Comparison of ENCODE assay signal across 2 cellular contexts in genomic region chr2:230335461-230335863, GRCh38.
TF ChIP-seq lines count a peak whose summit lies in the region.

No MANE protein-coding gene starts in this region.

TF ChIP-seq in SK-N-SH treated with all-trans-retinoic acid at 6 μM for 48 hours, 23 proteins besides CTCF, POLR2A, EP300 and RAD21:
- no peak for TF ChIP-seq CSRNP3 (CRISPR knock-in tag; IDR thresholded peaks at IDR 0.05)
- no peak for TF ChIP-seq GLIS3 (CRISPR knock-in tag; IDR thresholded peaks at IDR 0.05)
- TF ChIP-seq, protein P1, sequence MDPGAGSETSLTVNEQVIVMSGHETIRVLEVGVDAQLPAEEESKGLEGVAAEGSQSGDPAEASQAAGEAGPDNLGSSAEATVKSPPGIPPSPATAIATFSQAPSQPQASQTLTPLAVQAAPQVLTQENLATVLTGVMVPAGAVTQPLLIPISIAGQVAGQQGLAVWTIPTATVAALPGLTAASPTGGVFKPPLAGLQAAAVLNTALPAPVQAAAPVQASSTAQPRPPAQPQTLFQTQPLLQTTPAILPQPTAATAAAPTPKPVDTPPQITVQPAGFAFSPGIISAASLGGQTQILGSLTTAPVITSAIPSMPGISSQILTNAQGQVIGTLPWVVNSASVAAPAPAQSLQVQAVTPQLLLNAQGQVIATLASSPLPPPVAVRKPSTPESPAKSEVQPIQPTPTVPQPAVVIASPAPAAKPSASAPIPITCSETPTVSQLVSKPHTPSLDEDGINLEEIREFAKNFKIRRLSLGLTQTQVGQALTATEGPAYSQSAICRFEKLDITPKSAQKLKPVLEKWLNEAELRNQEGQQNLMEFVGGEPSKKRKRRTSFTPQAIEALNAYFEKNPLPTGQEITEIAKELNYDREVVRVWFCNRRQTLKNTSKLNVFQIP (CRISPR knock-in tag; IDR thresholded peaks at IDR 0.05; ENCODE audit: borderline replicate concordance, low read depth): no peak
- TF ChIP-seq PATZ1 (CRISPR knock-in tag; IDR thresholded peaks at IDR 0.05; ENCODE audit: borderline replicate concordance): no peak
- no peak for TF ChIP-seq TOX (CRISPR knock-in tag; IDR thresholded peaks at IDR 0.05; ENCODE audit: borderline replicate concordance)
- no peak for TF ChIP-seq ZFP30 (CRISPR knock-in tag; IDR thresholded peaks at IDR 0.05)
- no peak for TF ChIP-seq CREB5 (CRISPR knock-in tag; IDR thresholded peaks at IDR 0.05; ENCODE audit: low read depth)
- TF ChIP-seq ESRRG (CRISPR knock-in tag; IDR thresholded peaks at IDR 0.05): no peak
- TF ChIP-seq RARB (CRISPR knock-in tag; IDR thresholded peaks at IDR 0.05): no peak
- TF ChIP-seq PPARA (CRISPR knock-in tag; IDR thresholded peaks at IDR 0.05; ENCODE audit: borderline replicate concordance): no peak
- no peak for TF ChIP-seq ISL1 (CRISPR knock-in tag; IDR thresholded peaks at IDR 0.05)
- TF ChIP-seq TCF4 (CRISPR knock-in tag; IDR thresholded peaks at IDR 0.05; ENCODE audit: borderline replicate concordance): no peak
- TF ChIP-seq SNAI2 (CRISPR knock-in tag; IDR thresholded peaks at IDR 0.05): no peak
- no peak for TF ChIP-seq ZFP3 (CRISPR knock-in tag; IDR thresholded peaks at IDR 0.05)
- TF ChIP-seq ARNTL (CRISPR knock-in tag; IDR thresholded peaks at IDR 0.05; ENCODE audit: borderline replicate concordance, low read depth): no peak
- no peak for TF ChIP-seq ZNF70 (CRISPR knock-in tag; IDR thresholded peaks at IDR 0.05)
- no peak for TF ChIP-seq ZC3H10 (CRISPR knock-in tag; IDR thresholded peaks at IDR 0.05)
- TF ChIP-seq, protein P2, sequence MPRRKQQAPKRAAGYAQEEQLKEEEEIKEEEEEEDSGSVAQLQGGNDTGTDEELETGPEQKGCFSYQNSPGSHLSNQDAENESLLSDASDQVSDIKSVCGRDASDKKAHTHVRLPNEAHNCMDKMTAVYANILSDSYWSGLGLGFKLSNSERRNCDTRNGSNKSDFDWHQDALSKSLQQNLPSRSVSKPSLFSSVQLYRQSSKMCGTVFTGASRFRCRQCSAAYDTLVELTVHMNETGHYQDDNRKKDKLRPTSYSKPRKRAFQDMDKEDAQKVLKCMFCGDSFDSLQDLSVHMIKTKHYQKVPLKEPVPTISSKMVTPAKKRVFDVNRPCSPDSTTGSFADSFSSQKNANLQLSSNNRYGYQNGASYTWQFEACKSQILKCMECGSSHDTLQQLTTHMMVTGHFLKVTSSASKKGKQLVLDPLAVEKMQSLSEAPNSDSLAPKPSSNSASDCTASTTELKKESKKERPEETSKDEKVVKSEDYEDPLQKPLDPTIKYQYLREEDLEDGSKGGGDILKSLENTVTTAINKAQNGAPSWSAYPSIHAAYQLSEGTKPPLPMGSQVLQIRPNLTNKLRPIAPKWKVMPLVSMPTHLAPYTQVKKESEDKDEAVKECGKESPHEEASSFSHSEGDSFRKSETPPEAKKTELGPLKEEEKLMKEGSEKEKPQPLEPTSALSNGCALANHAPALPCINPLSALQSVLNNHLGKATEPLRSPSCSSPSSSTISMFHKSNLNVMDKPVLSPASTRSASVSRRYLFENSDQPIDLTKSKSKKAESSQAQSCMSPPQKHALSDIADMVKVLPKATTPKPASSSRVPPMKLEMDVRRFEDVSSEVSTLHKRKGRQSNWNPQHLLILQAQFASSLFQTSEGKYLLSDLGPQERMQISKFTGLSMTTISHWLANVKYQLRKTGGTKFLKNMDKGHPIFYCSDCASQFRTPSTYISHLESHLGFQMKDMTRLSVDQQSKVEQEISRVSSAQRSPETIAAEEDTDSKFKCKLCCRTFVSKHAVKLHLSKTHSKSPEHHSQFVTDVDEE (CRISPR knock-in tag; IDR thresholded peaks at IDR 0.05): no peak
- no peak for TF ChIP-seq ZNF565 (CRISPR knock-in tag; conservative IDR thresholded peaks at IDR 0.05; ENCODE audit: low read depth)
- TF ChIP-seq CSDC2 (CRISPR knock-in tag; IDR thresholded peaks at IDR 0.05): no peak

TF ChIP-seq in K562, 482 proteins besides CTCF, POLR2A, EP300 and RAD21 (continues in another document):
- no peak for TF ChIP-seq ZBTB11 (CRISPR knock-in tag; IDR thresholded peaks at IDR 0.05)
- TF ChIP-seq, protein P3, sequence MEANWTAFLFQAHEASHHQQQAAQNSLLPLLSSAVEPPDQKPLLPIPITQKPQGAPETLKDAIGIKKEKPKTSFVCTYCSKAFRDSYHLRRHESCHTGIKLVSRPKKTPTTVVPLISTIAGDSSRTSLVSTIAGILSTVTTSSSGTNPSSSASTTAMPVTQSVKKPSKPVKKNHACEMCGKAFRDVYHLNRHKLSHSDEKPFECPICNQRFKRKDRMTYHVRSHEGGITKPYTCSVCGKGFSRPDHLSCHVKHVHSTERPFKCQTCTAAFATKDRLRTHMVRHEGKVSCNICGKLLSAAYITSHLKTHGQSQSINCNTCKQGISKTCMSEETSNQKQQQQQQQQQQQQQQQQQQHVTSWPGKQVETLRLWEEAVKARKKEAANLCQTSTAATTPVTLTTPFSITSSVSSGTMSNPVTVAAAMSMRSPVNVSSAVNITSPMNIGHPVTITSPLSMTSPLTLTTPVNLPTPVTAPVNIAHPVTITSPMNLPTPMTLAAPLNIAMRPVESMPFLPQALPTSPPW (CRISPR knock-in tag; IDR thresholded peaks at IDR 0.05): 0 out of 2 replicates have a peak, but pooled peaks have one; percentile 15
- TF ChIP-seq KDM1A (IDR thresholded peaks at IDR 0.05): 0 out of 4 replicates have a peak, but pooled peaks of 1 of the 2 experiments have one; percentile 10
- peak; percentile 81 to 93 for TF ChIP-seq FOXA3 (CRISPR knock-in tag; conservative IDR thresholded peaks at IDR 0.05 in 1 of 2, IDR thresholded peaks at IDR 0.05 in 1 of 2)
- TF ChIP-seq, protein P4, sequence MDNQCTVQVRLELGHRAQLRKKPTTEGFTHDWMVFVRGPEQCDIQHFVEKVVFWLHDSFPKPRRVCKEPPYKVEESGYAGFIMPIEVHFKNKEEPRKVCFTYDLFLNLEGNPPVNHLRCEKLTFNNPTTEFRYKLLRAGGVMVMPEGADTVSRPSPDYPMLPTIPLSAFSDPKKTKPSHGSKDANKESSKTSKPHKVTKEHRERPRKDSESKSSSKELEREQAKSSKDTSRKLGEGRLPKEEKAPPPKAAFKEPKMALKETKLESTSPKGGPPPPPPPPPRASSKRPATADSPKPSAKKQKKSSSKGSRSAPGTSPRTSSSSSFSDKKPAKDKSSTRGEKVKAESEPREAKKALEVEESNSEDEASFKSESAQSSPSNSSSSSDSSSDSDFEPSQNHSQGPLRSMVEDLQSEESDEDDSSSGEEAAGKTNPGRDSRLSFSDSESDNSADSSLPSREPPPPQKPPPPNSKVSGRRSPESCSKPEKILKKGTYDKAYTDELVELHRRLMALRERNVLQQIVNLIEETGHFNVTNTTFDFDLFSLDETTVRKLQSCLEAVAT (IDR thresholded peaks at IDR 0.05): peak in 1 of 2 experiments; percentile 86; a peak in 2 of 4 replicates
- TF ChIP-seq MTA2 (IDR thresholded peaks at IDR 0.05; ENCODE audit: low read depth): 0 out of 2 replicates have a peak, but pooled peaks have one; percentile 28
- TF ChIP-seq, protein P5, sequence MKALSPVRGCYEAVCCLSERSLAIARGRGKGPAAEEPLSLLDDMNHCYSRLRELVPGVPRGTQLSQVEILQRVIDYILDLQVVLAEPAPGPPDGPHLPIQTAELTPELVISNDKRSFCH (CRISPR knock-in tag; IDR thresholded peaks at IDR 0.05): no peak
- TF ChIP-seq, protein P5 (tag; IDR thresholded peaks at IDR 0.05): no peak
- peak; percentile 47; the same call in 1 of the 2 replicates for TF ChIP-seq L3MBTL2 (IDR thresholded peaks at IDR 0.05)
- peak; percentile 59; the same call in 1 of the 2 replicates for TF ChIP-seq LEF1 (IDR thresholded peaks at IDR 0.05)
- TF ChIP-seq ZNF384 (IDR thresholded peaks at IDR 0.05; ENCODE audit: low read depth, low read length): 0 out of 2 replicates have a peak, but pooled peaks have one; percentile 10
- TF ChIP-seq GATA2 (CRISPR knock-in tag; IDR thresholded peaks at IDR 0.05): peak; percentile 21; the same call in 1 of the 2 replicates
- 0 out of 2 replicates have a peak, but pooled peaks have one; percentile 38 for TF ChIP-seq HES1 (IDR thresholded peaks at IDR 0.05; ENCODE audit: low read depth)
- TF ChIP-seq ZFX (CRISPR knock-in tag; IDR thresholded peaks at IDR 0.05): peak; percentile 32; the same call in 1 of the 2 replicates
- TF ChIP-seq CTBP1 (IDR thresholded peaks at IDR 0.05; ENCODE audit: borderline replicate concordance): peak; percentile 19; the same call in 1 of the 2 replicates
- TF ChIP-seq ARID1B (IDR thresholded peaks at IDR 0.05): peak; percentile 51
- TF ChIP-seq DPF2 (IDR thresholded peaks at IDR 0.05): peak; percentile 74
- no peak for TF ChIP-seq WHSC1 (IDR thresholded peaks at IDR 0.05; ENCODE audit: low read length)
- no peak for TF ChIP-seq MYNN (IDR thresholded peaks at IDR 0.05)
- no peak for TF ChIP-seq MYNN (CRISPR knock-in tag; IDR thresholded peaks at IDR 0.05)
- no peak for TF ChIP-seq ZC3H4 (CRISPR knock-in tag; IDR thresholded peaks at IDR 0.05; ENCODE audit: borderline replicate concordance)
- TF ChIP-seq TOE1 (IDR thresholded peaks at IDR 0.05; ENCODE audit: borderline replicate concordance): peak; percentile 20; the same call in 1 of the 2 replicates
- TF ChIP-seq TOE1 (CRISPR knock-in tag; IDR thresholded peaks at IDR 0.05; ENCODE audit: borderline replicate concordance, low read depth): no peak
- TF ChIP-seq RBM22 (IDR thresholded peaks at IDR 0.05; ENCODE audit: low read depth, low read length, poor library complexity, severe bottlenecking): no peak
- peak; percentile 55; the same call in 1 of the 2 replicates for TF ChIP-seq ESRRA (IDR thresholded peaks at IDR 0.05; ENCODE audit: borderline replicate concordance, low read depth)
- no peak for TF ChIP-seq CTCFL (IDR thresholded peaks at IDR 0.05; ENCODE audit: borderline replicate concordance, insufficient read depth, low read depth, low read length, poor library complexity, severe bottlenecking)
- peak; percentile 34; the same call in 1 of the 2 replicates for TF ChIP-seq SMARCC2 (IDR thresholded peaks at IDR 0.05; ENCODE audit: low read depth)
- TF ChIP-seq, protein P6, sequence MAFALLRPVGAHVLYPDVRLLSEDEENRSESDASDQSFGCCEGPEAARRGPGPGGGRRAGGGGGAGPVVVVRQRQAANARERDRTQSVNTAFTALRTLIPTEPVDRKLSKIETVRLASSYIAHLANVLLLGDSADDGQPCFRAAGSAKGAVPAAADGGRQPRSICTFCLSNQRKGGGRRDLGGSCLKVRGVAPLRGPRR (CRISPR knock-in tag; IDR thresholded peaks at IDR 0.05): no peak
- TF ChIP-seq XRCC3 (IDR thresholded peaks at IDR 0.05): no peak
